Comparison of ENCODE assay signal across 16 cellular contexts in the genomic region with DNA sequence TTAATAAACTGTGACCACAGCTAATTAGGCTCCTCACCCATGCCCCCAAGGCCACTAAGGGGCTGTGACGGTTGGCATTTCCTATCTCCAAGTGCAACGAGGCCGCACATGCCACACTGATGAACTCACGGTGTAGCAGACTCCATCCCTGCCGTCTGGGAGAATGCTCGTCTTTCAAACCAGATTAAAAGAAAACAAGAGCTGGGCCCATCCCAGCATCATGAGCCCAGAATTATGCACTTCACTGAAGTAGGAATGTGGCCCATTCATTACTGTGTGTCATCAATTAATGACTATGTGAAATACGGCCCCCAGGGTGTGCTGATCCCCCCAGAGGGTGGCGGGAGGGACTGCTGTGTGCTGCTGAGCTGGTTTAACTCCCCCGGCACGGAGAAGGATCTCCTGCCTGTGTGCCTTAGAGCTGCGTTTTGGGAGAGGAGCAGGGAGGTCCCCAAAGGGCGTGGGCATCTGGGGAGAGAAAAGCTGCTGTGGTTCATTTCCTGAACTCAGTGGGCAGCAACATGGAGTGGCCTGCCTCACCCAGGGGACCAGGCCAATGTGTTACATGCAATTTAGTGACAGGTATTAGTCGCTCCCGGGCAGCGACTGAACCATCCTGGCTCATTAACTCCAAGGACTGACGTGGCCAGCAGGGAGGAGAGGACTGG.
DNase-seq lines count a peak whose midpoint lies in the region; ATAC-seq and TF ChIP-seq lines count a peak whose summit lies in the region.
"Had no signal": no experiment of that assay in that cellular context is flagged by ENCODE, and none has a peak within 500 bp of the region (broad histone marks: within the 10 kb centered on the region; RNA-seq: fewer than 3 reads in every experiment).

No MANE protein-coding gene starts in this region.

- TF ChIP-seq POLR2A in gastroesophageal sphincter (IDR thresholded peaks at IDR 0.05): no peak

- no peak overlapping the region for H3K4me3 ChIP-seq in SJSA1
- no peak overlapping the region for H3K4me3 ChIP-seq in fibroblast of pulmonary artery (replicated peaks; ENCODE audit: low read depth, low read length)
- H3K4me3 ChIP-seq in gastroesophageal sphincter: no peak overlapping the region
- H3K4me3 ChIP-seq: hepatocyte, skin epidermis had no signal

- H3K4me1 ChIP-seq in SJSA1 (replicated peaks) (peaks cover 74% of the 10 kb centered on the region), gastroesophageal sphincter (no peaks in the 10 kb centered on the region)

- ATAC-seq in GM18870 (IDR thresholded peaks at IDR 0.05; ENCODE audit: unreplicated experiment): no peak
- no peak for ATAC-seq in HG03196 (IDR thresholded peaks at IDR 0.05; ENCODE audit: unreplicated experiment)
- no peak for ATAC-seq in gastroesophageal sphincter
- ATAC-seq: activated CD8-positive, alpha-beta T cell treated with anti-CD3 and anti-CD28 coated beads, Interleukin-2, amount 10 ng/mL, durations not matched to agents 7 days and 5 days had no signal

- H3K27me3 ChIP-seq in SJSA1 (replicated peaks) (no peaks in the 10 kb centered on the region), gastroesophageal sphincter (peaks cover 91% of the 10 kb centered on the region)

- H3K27ac ChIP-seq in SJSA1 (peak overlapping the region; percentile 99), gastroesophageal sphincter (no peak overlapping the region)
- H3K27ac ChIP-seq: hepatocyte, KMS-11, skin epidermis had no signal

- TF ChIP-seq EP300 in gastroesophageal sphincter (IDR thresholded peaks at IDR 0.05): no peak

- DNase-seq in EL (peak; percentile 96), SJSA1 (ENCODE audit: low read depth in 1 of 2, low spot score in 2 of 2) (peak; percentile 96 to 98), fibroblast of pulmonary artery (ENCODE audit: low read depth) (peak; percentile 30), retina (peak; percentile 85), GM20000 (ENCODE audit: low spot score) (no peak)
- DNase-seq: activated CD8-positive, alpha-beta T cell treated with anti-CD3 and anti-CD28 coated beads, Interleukin-2, amount 10 ng/mL, durations not matched to agents 7 days and 5 days; CD4-positive, CD25-positive, alpha-beta regulatory T cell; effector CD8-positive, alpha-beta T cell; NCI-H2081 treated with DMSO at 0.1 percent for 48 hours; T-helper 2 cell had no signal

- no peaks in the 10 kb centered on the region for H3K36me3 ChIP-seq in SJSA1
- H3K36me3 ChIP-seq in gastroesophageal sphincter: no peaks in the 10 kb centered on the region

- TF ChIP-seq CTCF in fibroblast of pulmonary artery (IDR thresholded peaks at IDR 0.05; ENCODE audit: low read length, missing control alignments) (no peak), GM20000 (IDR thresholded peaks at IDR 0.05; ENCODE audit: extremely low read depth, missing control alignments) (no peak), gastroesophageal sphincter (IDR thresholded peaks at IDR 0.05) (no peak)

- WGBS in gastroesophageal sphincter (ENCODE audit: low coverage in 1 of 2), 2 donors: 64 to 76% methylated on average over 3 to 7 of the region's 16 CpGs

- H3K9me3 ChIP-seq in SJSA1 (replicated peaks) (no peaks in the 10 kb centered on the region), gastroesophageal sphincter (peaks cover 0 to 5% (median 0%) of the 10 kb centered on the region in 3 donors)
